In the genomic region with DNA sequence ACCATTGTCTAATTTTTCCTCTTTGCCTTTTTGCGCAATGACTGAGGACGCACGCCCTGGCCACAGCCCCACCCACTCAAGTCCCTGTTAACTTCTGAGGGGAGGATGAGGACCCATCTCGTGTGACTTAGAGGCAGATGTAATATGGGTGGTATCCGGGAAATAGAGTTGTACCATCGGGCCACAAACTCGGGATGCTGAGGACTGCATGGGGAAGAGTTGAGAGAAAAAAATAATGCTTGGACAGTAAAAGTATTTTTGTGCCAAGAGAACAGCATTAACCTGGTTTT, we compare ENCODE assay signal across 8 cellular contexts. TPM values are rescaled to one million over a fixed set of nuclear protein-coding genes. Genes with fewer than 3 reads are reported as not detected.
A peak's percentile ranks its signal among the peaks of the same experiment; 100 is the strongest.
DNase-seq lines count a peak whose midpoint lies in the region; ATAC-seq, FAIRE-seq and TF ChIP-seq lines count a peak whose summit lies in the region.

No MANE protein-coding gene starts in this region.

- ATAC-seq in SK-N-SH treated with all-trans-retinoic acid at 6 μM for 48 hours (no peak), left lobe of liver (no peak)

- no peak for TF ChIP-seq EP300 in SK-N-SH (IDR thresholded peaks at IDR 0.05; ENCODE audit: borderline replicate concordance in 1 of 2, low read depth in 1 of 2, low read length in 1 of 2)

- H4K20me1 ChIP-seq in SK-N-SH (ENCODE audit: insufficient read depth): peaks cover 8% of the 10 kb centered on the region; the same call in 1 of the 2 replicates

- DNase-seq in SK-N-SH: no peak
- no peak for DNase-seq in Peyer's patch
- no peak for DNase-seq in fibroblast of mammary gland (ENCODE audit: low read depth)
- no peak for DNase-seq in small intestine
- no peak for DNase-seq in Ammon's horn (ENCODE audit: low spot score)
- DNase-seq in stimulated activated CD4-positive, alpha-beta T cell treated with anti-CD3 and anti-CD28 coated beads, Interleukin-2, amount 100 ng/mL, for 48 hours: no peak
- DNase-seq in left lobe of liver (ENCODE audit: low spot score): no peak

- 90% methylated on average over 7 of the region's 7 CpGs for WGBS in SK-N-SH (ENCODE audit: low lambda C conversion rate)
- 47 to 61% (median 52%) methylated on average over 7 of the region's 7 CpGs for WGBS in small intestine, 3 donors

- H3K36me3 ChIP-seq in SK-N-SH (replicated peaks in 1 of 2; ENCODE audit: control insufficient read depth in 1 of 2, insufficient read depth in 2 of 2, low read length in 1 of 2) (peaks cover 10 to 18% of the 10 kb centered on the region in 2 experiments), Peyer's patch (no peaks in the 10 kb centered on the region), small intestine (ENCODE audit: control insufficient read depth in 2 of 2, insufficient read depth in 2 of 2, low read length in 2 of 2) (no peaks in the 10 kb centered on the region)

- TF ChIP-seq RAD21 in SK-N-SH (IDR thresholded peaks at IDR 0.05; ENCODE audit: low read length): no peak

- TF ChIP-seq CTCF in SK-N-SH (IDR thresholded peaks at IDR 0.05) (no peak), Peyer's patch (IDR thresholded peaks at IDR 0.05) (no peak), fibroblast of mammary gland (conservative IDR thresholded peaks at IDR 0.05; ENCODE audit: control insufficient read depth, insufficient read depth, low read depth, low read length) (no peak)

- FAIRE-seq in small intestine (lab: Jason Lieb, UNC): no peak

- TF ChIP-seq POLR2A in Peyer's patch (IDR thresholded peaks at IDR 0.05): no peak

- peak overlapping the region; percentile 87 for H2AFZ ChIP-seq in SK-N-SH (ENCODE audit: low read depth)

- no peaks in the 10 kb centered on the region for H3K9me2 ChIP-seq in SK-N-SH

- peak overlapping the region; percentile 27; the same call in 1 of the 2 replicates for H3K4me2 ChIP-seq in SK-N-SH

- POLR2A ChIA-PET in SK-N-SH (lab: Yijun Ruan, JAX): no interaction called here

- H3K27ac ChIP-seq in SK-N-SH (ENCODE audit: low read depth in 2 of 2, low read length in 1 of 2): peak overlapping the region in 1 of 2 experiments; percentile 39; a peak in 2 of 4 replicates
- peak overlapping the region; percentile 89 to 96 (median 92) for H3K27ac ChIP-seq in Peyer's patch
- H3K27ac ChIP-seq in small intestine (ENCODE audit: low read depth in 1 of 2, low read length in 1 of 2): peak overlapping the region; percentile 71 to 95

- H3K4me1 ChIP-seq in SK-N-SH (ENCODE audit: control insufficient read depth in 1 of 2, insufficient read depth in 2 of 2, low read depth in 1 of 2, low read length in 1 of 2): peaks cover 10 to 20% of the 10 kb centered on the region in 2 experiments; a peak in 3 of 4 replicates
- peaks cover 0 to 16% (median 3%) of the 10 kb centered on the region in 4 donors for H3K4me1 ChIP-seq in Peyer's patch
- H3K4me1 ChIP-seq in small intestine (ENCODE audit: control insufficient read depth in 2 of 2, insufficient read depth in 1 of 2, low read depth in 1 of 2, low read length in 1 of 2): no peaks in the 10 kb centered on the region

- H3F3A ChIP-seq in SK-N-SH (replicated peaks; ENCODE audit: insufficient read depth): peaks cover 17% of the 10 kb centered on the region

- no peaks in the 10 kb centered on the region for H3K27me3 ChIP-seq in SK-N-SH (ENCODE audit: insufficient read depth)
- no peaks in the 10 kb centered on the region for H3K27me3 ChIP-seq in Peyer's patch
- no peaks in the 10 kb centered on the region for H3K27me3 ChIP-seq in small intestine (ENCODE audit: control insufficient read depth in 2 of 2, insufficient read depth in 2 of 2, low read length in 2 of 2)

- H3K79me2 ChIP-seq in SK-N-SH (ENCODE audit: insufficient read depth): peaks cover 45% of the 10 kb centered on the region

- H3K9me3 ChIP-seq in SK-N-SH (no peaks in the 10 kb centered on the region), Peyer's patch (no peaks in the 10 kb centered on the region), small intestine (ENCODE audit: control insufficient read depth, low read depth) (no peaks in the 10 kb centered on the region)

- H3K4me3 ChIP-seq in SK-N-SH (ENCODE audit: low read depth in 2 of 2, low read length in 1 of 2): peak overlapping the region; percentile 85 to 94; a peak in 2 of 4 replicates
- peak overlapping the region; percentile 70 to 99 (median 86) for H3K4me3 ChIP-seq in Peyer's patch
- H3K4me3 ChIP-seq in fibroblast of mammary gland (ENCODE audit: control insufficient read depth, low read depth, low read length): peak overlapping the region; percentile 98
- peak overlapping the region in 1 of 2 donors; percentile 20 for H3K4me3 ChIP-seq in small intestine (ENCODE audit: low read depth in 1 of 2, low read length in 2 of 2)

- H3K9ac ChIP-seq in SK-N-SH: no peak overlapping the region

- CTCF ChIA-PET in SK-N-SH (lab: Yijun Ruan, JAX): interaction anchor here (1.0 to 1.6 kb wide), 3 partner anchors 34 to 100 kb away, joined by 5 to 7 read pairs (median 5); partner anchors contain the start of genes ARPC3, FAM216A and GPN3

TF ChIP-seq in SK-N-SH, 30 proteins besides CTCF, POLR2A, EP300 and RAD21:
- no peak for TF ChIP-seq FOSL2 (IDR thresholded peaks at IDR 0.05; ENCODE audit: borderline replicate concordance, low read depth)
- no peak for TF ChIP-seq SIN3A (IDR thresholded peaks at IDR 0.05; ENCODE audit: borderline replicate concordance, low read depth, low read length)
- TF ChIP-seq FOXM1 (IDR thresholded peaks at IDR 0.05; ENCODE audit: low read depth): no peak

TF ChIP-seq in SK-N-SH treated with all-trans-retinoic acid at 6 μM for 48 hours, 23 proteins besides CTCF, POLR2A, EP300 and RAD21:
- TF ChIP-seq TCF4 (CRISPR knock-in tag; IDR thresholded peaks at IDR 0.05; ENCODE audit: borderline replicate concordance) (no peak), ISL1 (CRISPR knock-in tag; IDR thresholded peaks at IDR 0.05) (no peak), GLIS3 (CRISPR knock-in tag; IDR thresholded peaks at IDR 0.05) (no peak), BACH2 (CRISPR knock-in tag; IDR thresholded peaks at IDR 0.05; ENCODE audit: borderline replicate concordance) (no peak), ZC3H10 (CRISPR knock-in tag; IDR thresholded peaks at IDR 0.05) (no peak), ZNF70 (CRISPR knock-in tag; IDR thresholded peaks at IDR 0.05) (no peak), CSDC2 (CRISPR knock-in tag; IDR thresholded peaks at IDR 0.05) (no peak), ZNF8 (CRISPR knock-in tag; IDR thresholded peaks at IDR 0.05) (no peak), RARB (CRISPR knock-in tag; IDR thresholded peaks at IDR 0.05) (no peak)
- TF ChIP-seq, protein P1, sequence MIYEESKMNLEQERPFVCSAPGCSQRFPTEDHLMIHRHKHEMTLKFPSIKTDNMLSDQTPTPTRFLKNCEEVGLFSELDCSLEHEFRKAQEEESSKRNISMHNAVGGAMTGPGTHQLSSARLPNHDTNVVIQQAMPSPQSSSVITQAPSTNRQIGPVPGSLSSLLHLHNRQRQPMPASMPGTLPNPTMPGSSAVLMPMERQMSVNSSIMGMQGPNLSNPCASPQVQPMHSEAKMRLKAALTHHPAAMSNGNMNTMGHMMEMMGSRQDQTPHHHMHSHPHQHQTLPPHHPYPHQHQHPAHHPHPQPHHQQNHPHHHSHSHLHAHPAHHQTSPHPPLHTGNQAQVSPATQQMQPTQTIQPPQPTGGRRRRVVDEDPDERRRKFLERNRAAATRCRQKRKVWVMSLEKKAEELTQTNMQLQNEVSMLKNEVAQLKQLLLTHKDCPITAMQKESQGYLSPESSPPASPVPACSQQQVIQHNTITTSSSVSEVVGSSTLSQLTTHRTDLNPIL (CRISPR knock-in tag; IDR thresholded peaks at IDR 0.05; ENCODE audit: low read depth): no peak
TF ChIP-seq in SK-N-SH treated with all-trans-retinoic acid at 6 μM for 48 hours: peak in this region for 0.

RNA-seq across cellular contexts. Expression of gene RAD9B, which starts 0.3 kb away (rescaled TPM):
- polyA plus RNA-seq in SK-N-SH (2012; rRNA removed) (0.15 and 0.20 TPM in 2 replicates), small intestine (under 1 TPM in 1 of 3 donors, not detected in 2; 0.24 TPM)
- polyA plus RNA-seq in SK-N-SH (2012; cell fraction: cytosol; rRNA removed): 0.24 and 0.26 TPM in 2 replicates
- polyA plus RNA-seq in SK-N-SH (2012; cell fraction: nucleus; rRNA removed): 0.25 and 0.29 TPM in 2 replicates
- total RNA-seq in Peyer's patch (under 1 TPM in 2 of 4 donors, not detected in 2; 0.40 to 0.83 TPM), left lobe of liver (0.25 TPM)

RNA-seq across cellular contexts. Expression of gene VPS29, which starts 0.5 kb away (rescaled TPM):
- polyA plus RNA-seq in SK-N-SH (2012; rRNA removed) (110 and 131 TPM in 2 replicates), small intestine (100 to 1,000 TPM; 159 to 171 (median 170) TPM)
- 127 and 168 TPM in 2 replicates for polyA plus RNA-seq in SK-N-SH (2012; cell fraction: cytosol; rRNA removed)
- polyA plus RNA-seq in SK-N-SH (2012; cell fraction: nucleus; rRNA removed): 101 and 209 TPM in 2 replicates
- total RNA-seq in Peyer's patch (100 to 1,000 TPM in 2 of 4 donors, 10 to 100 TPM in 2; 81.1 to 124 (median 106) TPM), left lobe of liver (42.3 TPM)

RNA-seq across cellular contexts. Expression of gene FAM216A, which starts 33.7 kb away (rescaled TPM):
- polyA plus RNA-seq in SK-N-SH (2012; rRNA removed) (29.8 and 33.1 TPM in 2 replicates), small intestine (1 to 10 TPM in 2 of 3 donors, under 1 TPM in 1; 0.45 to 4.2 (median 1.1) TPM)
- 30.5 and 33.5 TPM in 2 replicates for polyA plus RNA-seq in SK-N-SH (2012; cell fraction: cytosol; rRNA removed)
- 23.8 and 34.0 TPM in 2 replicates for polyA plus RNA-seq in SK-N-SH (2012; cell fraction: nucleus; rRNA removed)
- total RNA-seq in Peyer's patch (10 to 100 TPM in 1 of 4 donors, 1 to 10 TPM in 3; 1.4 to 13.2 (median 2.6) TPM), left lobe of liver (2.2 TPM)

RNA-seq across cellular contexts. Expression of gene GPN3, which starts 34.3 kb away (rescaled TPM):
- polyA plus RNA-seq in SK-N-SH (2012; rRNA removed) (21.6 and 22.5 TPM in 2 replicates), small intestine (10 to 100 TPM in 1 of 3 donors, 1 to 10 TPM in 2; 5.4 to 20.9 (median 8.6) TPM)
- polyA plus RNA-seq in SK-N-SH (2012; cell fraction: cytosol; rRNA removed): 28.3 and 38.1 TPM in 2 replicates
- 5.9 and 8.5 TPM in 2 replicates for polyA plus RNA-seq in SK-N-SH (2012; cell fraction: nucleus; rRNA removed)
- total RNA-seq in Peyer's patch (10 to 100 TPM in 1 of 4 donors, 1 to 10 TPM in 3; 1.4 to 14.9 (median 3.9) TPM), left lobe of liver (16.6 TPM)

RNA-seq across cellular contexts. Expression of gene ARPC3, which starts 52.3 kb away (rescaled TPM):
- polyA plus RNA-seq in SK-N-SH (2012; rRNA removed): 50.5 and 74.7 TPM in 2 replicates
- polyA plus RNA-seq in SK-N-SH (2012; cell fraction: cytosol; rRNA removed): 113 and 122 TPM in 2 replicates
- polyA plus RNA-seq in SK-N-SH (2012; cell fraction: nucleus; rRNA removed): 22.2 and 30.2 TPM in 2 replicates
- total RNA-seq in Peyer's patch: 100 to 1,000 TPM; 224 to 314 (median 267) TPM
- 100 to 1,000 TPM; 324 to 507 (median 456) TPM for polyA plus RNA-seq in small intestine
- total RNA-seq in left lobe of liver: 54.0 TPM
